1 cellular context compared by ENCODE assay signal in genomic region chr2:8248623-8248957, GRCh38.
TF ChIP-seq lines count a peak whose summit lies in the region.

No MANE protein-coding gene starts in this region.

TF ChIP-seq in H1, 55 proteins besides CTCF, POLR2A, EP300 and RAD21 (continued from another document):
- TF ChIP-seq CTBP2 (IDR thresholded peaks at IDR 0.05; ENCODE audit: borderline replicate concordance, insufficient read depth, insufficient read length, low read length) (no peak), JUN (IDR thresholded peaks at IDR 0.05; ENCODE audit: low read depth, low read length) (no peak), MAX (IDR thresholded peaks at IDR 0.05) (no peak), HDAC6 (IDR thresholded peaks at IDR 0.05; ENCODE audit: low read depth, low read length) (no peak), HDAC2 (IDR thresholded peaks at IDR 0.05; ENCODE audit: borderline replicate concordance in 1 of 2, low read depth in 2 of 2, low read length in 2 of 2) (no peak), SIX5 (IDR thresholded peaks at IDR 0.05; ENCODE audit: low read depth, low read length) (no peak), PHF8 (conservative IDR thresholded peaks at IDR 0.05; ENCODE audit: low read depth, low read length) (no peak), SP4 (IDR thresholded peaks at IDR 0.05; ENCODE audit: low read length) (no peak), POU5F1 (IDR thresholded peaks at IDR 0.05; ENCODE audit: low read depth, low read length) (no peak), TAF7 (optimal IDR thresholded peaks at IDR 0.05; ENCODE audit: borderline replicate concordance, low read depth, low read length) (no peak), TBP (IDR thresholded peaks at IDR 0.05; ENCODE audit: low read depth, low read length) (no peak)
